In the genomic region with DNA sequence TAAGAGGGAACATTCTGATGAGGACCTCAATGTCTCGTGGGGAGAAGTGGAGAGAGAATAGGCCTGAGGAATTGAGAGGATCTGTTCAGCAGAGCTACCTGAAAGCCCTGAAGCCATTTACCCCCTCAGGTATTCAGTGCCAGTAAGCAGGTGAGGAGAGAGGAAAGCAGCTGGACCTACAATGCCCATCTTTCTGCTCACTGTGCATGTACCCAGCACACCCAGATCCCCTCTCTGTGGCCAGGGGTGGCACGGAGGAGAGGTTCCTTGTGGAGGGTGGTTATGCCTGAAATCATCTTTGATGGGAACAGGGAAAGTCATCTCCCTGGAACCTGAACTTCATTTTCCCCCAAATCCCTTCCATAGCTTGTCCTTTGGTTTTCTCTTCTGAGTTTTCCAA, we compare ENCODE assay signal across 32 cellular contexts.
DNase-seq lines count a peak whose midpoint lies in the region; TF ChIP-seq lines count a peak whose summit lies in the region.
"Had no signal": no experiment of that assay in that cellular context is flagged by ENCODE, and none has a peak within 500 bp of the region (broad histone marks: within the 10 kb centered on the region; RNA-seq: fewer than 3 reads in every experiment).

No MANE protein-coding gene starts in this region.

- TF ChIP-seq CTCF in esophagus muscularis mucosa (IDR thresholded peaks at IDR 0.05) = no peak
- no peak for TF ChIP-seq CTCF in mesothelial cell of epicardium (IDR thresholded peaks at IDR 0.05; ENCODE audit: unreplicated experiment)
- no peak for TF ChIP-seq CTCF in spleen (IDR thresholded peaks at IDR 0.05 in 8 of 11, conservative IDR thresholded peaks at IDR 0.05 in 3 of 11)

- H3K9me3 ChIP-seq in esophagus muscularis mucosa (no peaks in the 10 kb centered on the region), spleen (no peaks in the 10 kb centered on the region)
- no peaks in the 10 kb centered on the region for H3K9me3 ChIP-seq in CD8-positive, alpha-beta memory T cell (ENCODE audit: low read length)
- H3K9me3 ChIP-seq: A549; BE2C; BLaER1; BLaER1 treated with 17β-estradiol and CSF1 and Interleukin-3, amounts not matched to agents 10 nM and 100 nM; Caco-2 had no signal

- H3K9me3 Mint-ChIP-seq in mesothelial cell of epicardium = no peaks in the 10 kb centered on the region
- no peaks in the 10 kb centered on the region for H3K9me3 Mint-ChIP-seq in CD8-positive, alpha-beta memory T cell
- H3K9me3 Mint-ChIP-seq: CD14-positive monocyte; CD4-positive, alpha-beta T cell; CD4-positive, CD25-positive, alpha-beta regulatory T cell; CD8-positive, alpha-beta T cell had no signal

- no peak for TF ChIP-seq POLR2A in esophagus muscularis mucosa (IDR thresholded peaks at IDR 0.05; ENCODE audit: low read depth)
- TF ChIP-seq POLR2A in spleen (IDR thresholded peaks at IDR 0.05) = no peak

- H3K27ac ChIP-seq in esophagus muscularis mucosa (replicated peaks in 1 of 4) = no peak overlapping the region
- H3K27ac ChIP-seq in spleen = no peak overlapping the region
- no peak overlapping the region for H3K27ac ChIP-seq in CD8-positive, alpha-beta memory T cell (ENCODE audit: low read depth, low read length)
- H3K27ac ChIP-seq: 22Rv1; A549; BLaER1; BLaER1 treated with 17β-estradiol and CSF1 and Interleukin-3, amounts not matched to agents 10 nM and 100 nM; C4-2B had no signal

- H3K4me3 ChIP-seq in esophagus muscularis mucosa (no peak overlapping the region), spleen (no peak overlapping the region)
- H3K4me3 ChIP-seq in CD8-positive, alpha-beta memory T cell (ENCODE audit: low read length) = no peak overlapping the region
- H3K4me3 ChIP-seq: A549; BLaER1; BLaER1 treated with 17β-estradiol and CSF1 and Interleukin-3, amounts not matched to agents 10 nM and 100 nM had no signal

- peak overlapping the region; percentile 14 for H3K27ac Mint-ChIP-seq in mesothelial cell of epicardium
- H3K27ac Mint-ChIP-seq in CD8-positive, alpha-beta memory T cell = no peak overlapping the region
- H3K27ac Mint-ChIP-seq: B cell; CD14-positive monocyte; CD4-positive, alpha-beta memory T cell; CD4-positive, alpha-beta T cell; CD4-positive, CD25-positive, alpha-beta regulatory T cell; CD8-positive, alpha-beta T cell had no signal

- H3K36me3 Mint-ChIP-seq in mesothelial cell of epicardium = no peaks in the 10 kb centered on the region
- no peaks in the 10 kb centered on the region for H3K36me3 Mint-ChIP-seq in CD8-positive, alpha-beta memory T cell
- H3K36me3 Mint-ChIP-seq: CD14-positive monocyte; CD4-positive, alpha-beta memory T cell; CD4-positive, CD25-positive, alpha-beta regulatory T cell; CD8-positive, alpha-beta T cell had no signal

- TF ChIP-seq EP300 in esophagus muscularis mucosa (IDR thresholded peaks at IDR 0.05) = no peak

- intact Hi-C loops in esophagus muscularis mucosa (cut with DNase I) (no loop called here), spleen (cut with DNase I; ENCODE audit: low total_unique reads) (no loop called here)

- POLR2A ChIA-PET in CD8-positive, alpha-beta memory T cell (lab: Charles Lee) = no interaction called here

- no peaks in the 10 kb centered on the region for H3K36me3 ChIP-seq in esophagus muscularis mucosa
- H3K36me3 ChIP-seq in spleen = no peaks in the 10 kb centered on the region
- H3K36me3 ChIP-seq in CD8-positive, alpha-beta memory T cell (ENCODE audit: insufficient read depth, low read length) = no peaks in the 10 kb centered on the region
- H3K36me3 ChIP-seq: BE2C; BLaER1; BLaER1 treated with 17β-estradiol and CSF1 and Interleukin-3, amounts not matched to agents 10 nM and 100 nM had no signal

- peaks cover 23% of the 10 kb centered on the region for H3K4me1 Mint-ChIP-seq in mesothelial cell of epicardium
- H3K4me1 Mint-ChIP-seq in CD8-positive, alpha-beta memory T cell = no peaks in the 10 kb centered on the region
- H3K4me1 Mint-ChIP-seq: B cell; CD14-positive monocyte; CD4-positive, alpha-beta memory T cell; CD4-positive, CD25-positive, alpha-beta regulatory T cell had no signal

- H3K27me3 ChIP-seq in esophagus muscularis mucosa (no peaks in the 10 kb centered on the region), spleen (replicated peaks in 1 of 7) (peaks cover 0 to 36% (median 0%) of the 10 kb centered on the region in 7 donors)
- H3K27me3 ChIP-seq in CD8-positive, alpha-beta memory T cell (ENCODE audit: insufficient read depth, low read length, poor library complexity, severe bottlenecking) = peaks cover 4% of the 10 kb centered on the region
- H3K27me3 ChIP-seq: BLaER1; BLaER1 treated with 17β-estradiol and CSF1 and Interleukin-3, amounts not matched to agents 10 nM and 100 nM had no signal

- DNase-seq in esophagus muscularis mucosa (ENCODE audit: extremely low spot score) = peak; percentile 70
- no peak for DNase-seq in mesothelial cell of epicardium (ENCODE audit: low spot score in 2 of 2, unreplicated experiment in 2 of 2)
- DNase-seq in spleen = peak; percentile 32
- no peak for DNase-seq in superior temporal gyrus (ENCODE audit: extremely low spot score)
- no peak for DNase-seq in CD8-positive, alpha-beta memory T cell
- no peak for DNase-seq in activated CD4-positive, alpha-beta T cell treated with anti-CD3 and anti-CD28 coated beads for 4 hours
- DNase-seq: 8988T; ACHN; AML-193; BE2C; C1 segment of cervical spinal cord; Caco-2; Calu3; CD4-positive, alpha-beta memory T cell; CD4-positive, alpha-beta T cell; CD4-positive, CD25-positive, alpha-beta regulatory T cell; CD8-positive, alpha-beta T cell; COR-L47; DMS 273 treated with DMSO at 0.1 percent for 48 hours; DMS153; DMS53; DMS79; DMS79 treated with DMSO at 0.1 percent for 48 hours; DND-41; EL had no signal

- H3K27me3 Mint-ChIP-seq in mesothelial cell of epicardium (ENCODE audit: low read depth) = peaks cover 37% of the 10 kb centered on the region
- peaks cover 6 to 37% of the 10 kb centered on the region in 2 donors for H3K27me3 Mint-ChIP-seq in CD8-positive, alpha-beta memory T cell

- 85% methylated on average over 2 of the region's 2 CpGs for WGBS in esophagus muscularis mucosa
- 67 to 81% (median 73%) methylated on average over 2 of the region's 2 CpGs for WGBS in spleen, 5 donors

- CTCF ChIA-PET in CD8-positive, alpha-beta memory T cell (lab: Charles Lee) = no interaction called here

- H3K4me3 Mint-ChIP-seq in mesothelial cell of epicardium = no peak overlapping the region
- H3K4me3 Mint-ChIP-seq in CD8-positive, alpha-beta memory T cell = no peak overlapping the region
- H3K4me3 Mint-ChIP-seq: B cell; CD14-positive monocyte; CD4-positive, alpha-beta memory T cell; CD4-positive, alpha-beta T cell; CD4-positive, CD25-positive, alpha-beta regulatory T cell; CD8-positive, alpha-beta T cell had no signal

- H3K4me1 ChIP-seq in esophagus muscularis mucosa = peaks cover 0 to 41% (median 36%) of the 10 kb centered on the region in 4 donors
- no peaks in the 10 kb centered on the region for H3K4me1 ChIP-seq in spleen
- no peaks in the 10 kb centered on the region for H3K4me1 ChIP-seq in CD8-positive, alpha-beta memory T cell (ENCODE audit: insufficient read depth, low read length)
- H3K4me1 ChIP-seq: A549; BE2C; BLaER1; BLaER1 treated with 17β-estradiol and CSF1 and Interleukin-3, amounts not matched to agents 10 nM and 100 nM; Caco-2 had no signal

Comparison
In these comparisons a context has a peak if more than half of its experiments do, and no peak if none do; other contexts are left out.
1. DNase-seq: peak in esophagus muscularis mucosa (single experiment) and spleen (single experiment); none in mesothelial cell of epicardium (0 of 2), superior temporal gyrus (single experiment), CD8-positive, alpha-beta memory T cell (0 of 5) and activated CD4-positive, alpha-beta T cell treated with anti-CD3 and anti-CD28 coated beads for 4 hours (0 of 2).